In genomic region chr13:66224644-66225043, GRCh38 we compare ENCODE assay signal across 1 cellular context.
TF ChIP-seq lines count a peak whose summit lies in the region.

No MANE protein-coding gene starts in this region.

TF ChIP-seq in GM23338, 12 proteins besides CTCF, POLR2A, EP300 and RAD21 (continued from another document):
- TF ChIP-seq ZNF462 (CRISPR knock-in tag; IDR thresholded peaks at IDR 0.05), result no peak
- no peak for TF ChIP-seq STAT1 (IDR thresholded peaks at IDR 0.05; ENCODE audit: unreplicated experiment)
- 0 out of 2 replicates have a peak, but pooled peaks have one; percentile 32 for TF ChIP-seq ETS1 (IDR thresholded peaks at IDR 0.05)
- peak; percentile 89 for TF ChIP-seq NANOG (IDR thresholded peaks at IDR 0.05; ENCODE audit: borderline replicate concordance)
TF ChIP-seq in GM23338: peak in this region for 4.
